In the genomic region with DNA sequence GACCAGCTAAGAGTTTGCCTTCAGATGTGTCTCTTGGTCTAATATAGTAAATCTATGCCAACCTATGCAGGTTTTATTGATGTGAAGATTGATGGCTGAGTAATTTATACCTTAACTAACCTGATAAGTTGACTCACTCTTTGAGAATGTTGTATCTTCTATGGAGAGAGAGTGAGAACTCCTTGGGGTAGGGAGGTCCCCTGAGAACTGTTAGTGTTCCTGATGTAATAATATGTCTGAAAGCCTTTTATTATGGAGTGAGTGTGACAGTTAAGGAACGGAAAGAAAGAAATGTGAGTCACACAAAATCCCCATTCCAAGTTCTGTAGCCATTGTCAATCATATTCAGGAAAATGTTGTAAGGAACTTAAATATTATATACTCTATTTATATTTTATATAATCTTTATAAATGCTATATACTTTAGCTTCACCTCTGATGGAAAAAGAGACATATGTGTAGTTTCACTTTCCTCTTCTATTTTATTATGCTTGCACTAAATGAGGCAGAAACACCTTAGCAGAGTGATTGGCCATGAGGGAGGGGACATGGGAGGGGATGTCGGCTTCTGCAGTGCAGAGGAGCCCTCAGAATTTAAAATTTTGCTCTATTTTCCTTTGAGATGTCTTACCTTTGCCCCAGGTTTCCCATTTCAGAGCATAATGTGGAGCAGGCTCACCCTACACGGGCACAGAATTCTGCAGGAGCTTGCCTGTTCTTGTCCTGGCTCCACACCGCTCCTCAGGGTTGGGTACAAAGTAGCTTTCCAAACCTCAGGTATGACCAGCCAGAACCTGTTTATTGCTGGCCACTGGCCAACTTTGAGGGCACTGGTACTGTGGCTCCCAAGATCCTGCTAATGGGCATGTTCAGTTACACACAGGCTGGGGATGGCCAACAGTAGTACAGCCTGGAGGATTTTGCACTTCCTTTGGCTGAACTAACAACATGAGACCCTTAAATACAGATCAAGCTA, we compare ENCODE assay signal across 10 cellular contexts. TPM values are rescaled to one million over a fixed set of nuclear protein-coding genes. Genes with fewer than 3 reads are reported as not detected.
A peak's percentile ranks its signal among the peaks of the same experiment; 100 is the strongest.
DNase-seq lines count a peak whose midpoint lies in the region; ATAC-seq and TF ChIP-seq lines count a peak whose summit lies in the region.
"Had no signal": no experiment of that assay in that cellular context is flagged by ENCODE, and none has a peak within 500 bp of the region (broad histone marks: within the 10 kb centered on the region; RNA-seq: fewer than 3 reads in every experiment).

No MANE protein-coding gene starts in this region.

- no peaks in the 10 kb centered on the region for H3K36me3 ChIP-seq in Peyer's patch

- peak overlapping the region in 1 of 4 donors; percentile 23 for H3K4me3 ChIP-seq in Peyer's patch

- ATAC-seq in GM18868 (IDR thresholded peaks at IDR 0.05; ENCODE audit: unreplicated experiment) (no peak), GM18498 (IDR thresholded peaks at IDR 0.05; ENCODE audit: unreplicated experiment) (no peak)

- H3K27ac ChIP-seq in Peyer's patch = peak overlapping the region in 3 of 4 donors; percentile 60 to 79 (median 75)
- H3K27ac ChIP-seq: parathyroid adenoma had no signal

- no peaks in the 10 kb centered on the region for H3K27me3 ChIP-seq in Peyer's patch

- H3K4me1 ChIP-seq in Peyer's patch = peaks cover 0 to 33% (median 3%) of the 10 kb centered on the region in 4 donors
- H3K4me1 ChIP-seq: parathyroid adenoma had no signal

- H3K9me3 ChIP-seq in Peyer's patch = no peaks in the 10 kb centered on the region

- TF ChIP-seq POLR2A in Peyer's patch (IDR thresholded peaks at IDR 0.05) = no peak

- peak; percentile 19 for DNase-seq in stimulated activated CD4-positive, alpha-beta T cell treated with anti-CD3 and anti-CD28 coated beads, Interleukin-4, amount 100 ng/mL, for 24 hours
- no peak for DNase-seq in stimulated activated CD4-positive, alpha-beta T cell treated with anti-CD3 and anti-CD28 coated beads, Interleukin-1b, Interleukin-23, amount 100 ng/mL, for 48 hours
- peak in 2 of 3 donors; percentile 74 to 83 for DNase-seq in Peyer's patch
- peak; percentile 36 for DNase-seq in glomerular visceral epithelial cell (ENCODE audit: extremely low spot score)
- no peak for DNase-seq in GM20000 (ENCODE audit: low spot score)
- no peak for DNase-seq in NOMO-1 treated with DMSO at 0.1 percent for 48 hours (lab: John Stamatoyannopoulos, UW; ENCODE audit: unreplicated experiment)
- DNase-seq: DND-41 had no signal

- TF ChIP-seq CTCF in Peyer's patch (IDR thresholded peaks at IDR 0.05) (no peak), GM20000 (IDR thresholded peaks at IDR 0.05; ENCODE audit: extremely low read depth, missing control alignments) (no peak)

RNA-seq across cellular contexts. Expression of a gene that starts 57.7 kb away (rescaled TPM):
- total RNA-seq in Peyer's patch = 10 to 100 TPM; 47.0 to 92.5 (median 68.5) TPM

Comparison
In these comparisons a context has a peak if more than half of its experiments do, and no peak if none do; other contexts are left out.
1. DNase-seq: peak in stimulated activated CD4-positive, alpha-beta T cell treated with anti-CD3 and anti-CD28 coated beads, Interleukin-4, amount 100 ng/mL, for 24 hours (single experiment), Peyer's patch (2 of 3) and glomerular visceral epithelial cell (single experiment); none in stimulated activated CD4-positive, alpha-beta T cell treated with anti-CD3 and anti-CD28 coated beads, Interleukin-1b, Interleukin-23, amount 100 ng/mL, for 48 hours (single experiment), GM20000 (single experiment) and NOMO-1 treated with DMSO at 0.1 percent for 48 hours (single experiment).